ENCODE assay signal across 9 cellular contexts in genomic region chr11:3164138-3164539, GRCh38. TPM values are rescaled to one million over a fixed set of nuclear protein-coding genes. Genes with fewer than 3 reads are reported as not detected.
DNase-seq lines count a peak whose midpoint lies in the region; ATAC-seq and TF ChIP-seq lines count a peak whose summit lies in the region.
"Had no signal": no experiment of that assay in that cellular context is flagged by ENCODE, and none has a peak within 500 bp of the region (broad histone marks: within the 10 kb centered on the region; RNA-seq: fewer than 3 reads in every experiment).

No MANE protein-coding gene starts in this region.

- no peak overlapping the region for H3K27ac ChIP-seq in effector memory CD4-positive, alpha-beta T cell (ENCODE audit: insufficient read depth, low read length, poor library complexity, severe bottlenecking)

- no peaks in the 10 kb centered on the region for H3K9me3 Mint-ChIP-seq in natural killer cell
- H3K9me3 Mint-ChIP-seq: naive B cell had no signal

- peak overlapping the region; percentile 78 to 93 for H3K27ac Mint-ChIP-seq in natural killer cell

- peaks cover 0 to 4% of the 10 kb centered on the region in 2 donors for H3K27me3 Mint-ChIP-seq in natural killer cell (ENCODE audit: low read depth in 2 of 2)

- DNase-seq in AG09309 (ENCODE audit: low read depth) (no peak), MV-4-11 (lab: John Stamatoyannopoulos, UW) (peak; percentile 10), natural killer cell (no peak), mesenteric fat pad (ENCODE audit: low spot score) (no peak), GM13976 (ENCODE audit: low spot score) (no peak), midbrain (lab: John Stamatoyannopoulos, UW) (no peak)
- DNase-seq in effector memory CD4-positive, alpha-beta T cell: no peak
- DNase-seq: naive B cell had no signal

- TF ChIP-seq CTCF in AG09309 (IDR thresholded peaks at IDR 0.05; ENCODE audit: control insufficient read depth, insufficient read depth, low read depth, low read length, missing control alignments): no peak
- no peak for TF ChIP-seq CTCF in natural killer cell (IDR thresholded peaks at IDR 0.05)
- TF ChIP-seq CTCF in GM13976 (IDR thresholded peaks at IDR 0.05; ENCODE audit: borderline replicate concordance, control extremely low read depth, extremely low read depth, insufficient read depth, missing control alignments): no peak

- in situ Hi-C loops in GM13976 (cut with MboI; ENCODE audit: low sequenced_read_pairs, unreplicated experiment): no loop called here

- intact Hi-C loops in natural killer cell (cut with micrococcal nuclease): no loop called here

- H3K4me1 Mint-ChIP-seq in natural killer cell: peaks cover 47 to 59% of the 10 kb centered on the region in 2 donors

- no peaks in the 10 kb centered on the region for H3K9me3 ChIP-seq in effector memory CD4-positive, alpha-beta T cell (ENCODE audit: control insufficient read depth, low read length)

- no peaks in the 10 kb centered on the region for H3K36me3 ChIP-seq in effector memory CD4-positive, alpha-beta T cell (ENCODE audit: control insufficient read depth, insufficient read depth, low read length)

- peak in 1 of 3 donors; percentile 15 for ATAC-seq in natural killer cell
- no peak for ATAC-seq in HG02840 (IDR thresholded peaks at IDR 0.05; ENCODE audit: low FRiP score, unreplicated experiment)

- no peaks in the 10 kb centered on the region for H3K36me3 Mint-ChIP-seq in natural killer cell
- H3K36me3 Mint-ChIP-seq: naive B cell had no signal

- peak overlapping the region; percentile 86 for H3K4me3 ChIP-seq in AG09309 (ENCODE audit: control insufficient read depth, low read depth, low read length)
- peak overlapping the region; percentile 46 for H3K4me3 ChIP-seq in effector memory CD4-positive, alpha-beta T cell (ENCODE audit: insufficient read depth, low read depth, low read length, poor library complexity, severe bottlenecking)

- H3K4me3 Mint-ChIP-seq in natural killer cell: peak overlapping the region; percentile 93

- H3K4me1 ChIP-seq in effector memory CD4-positive, alpha-beta T cell (ENCODE audit: control insufficient read depth, insufficient read depth, low read length, poor library complexity, severe bottlenecking): peaks cover 18% of the 10 kb centered on the region

- H3K27me3 ChIP-seq in effector memory CD4-positive, alpha-beta T cell (replicated peaks; ENCODE audit: control insufficient read depth, insufficient read depth, low read length, poor library complexity, severe bottlenecking): peaks cover 3% of the 10 kb centered on the region

RNA-seq across cellular contexts. Expression of gene OSBPL5, which starts 1.0 kb away (rescaled TPM):
- 100 to 1,000 TPM; 375 to 522 (median 377) TPM for total RNA-seq in natural killer cell
- 41.4 TPM for total RNA-seq in mesenteric fat pad

RNA-seq across cellular contexts. Expression of gene MRGPRG, which starts 54.5 kb away (rescaled TPM):
- total RNA-seq in natural killer cell (not detected), mesenteric fat pad (not detected)
